ENCODE assay signal across 17 cellular contexts in the genomic region with DNA sequence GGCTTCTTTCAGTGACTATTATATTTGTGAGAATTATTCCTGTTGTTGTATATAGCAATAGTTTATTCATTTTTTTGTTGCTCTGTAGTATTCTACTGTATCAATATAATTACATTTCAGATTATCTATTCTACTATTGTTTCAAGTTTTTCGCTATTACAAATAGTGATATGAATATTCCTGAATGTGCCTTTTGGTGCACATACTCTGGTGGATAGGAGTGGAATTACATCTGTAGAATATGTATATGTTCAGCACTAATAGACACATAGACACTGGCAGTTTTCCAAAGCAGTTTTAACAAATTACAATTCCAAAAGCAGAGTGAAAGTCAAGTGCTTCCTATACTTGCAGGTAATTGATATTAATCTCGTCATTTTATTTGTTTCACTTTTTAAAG.
DNase-seq lines count a peak whose midpoint lies in the region; ATAC-seq, FAIRE-seq and TF ChIP-seq lines count a peak whose summit lies in the region.
"Had no signal": no experiment of that assay in that cellular context is flagged by ENCODE, and none has a peak within 500 bp of the region (broad histone marks: within the 10 kb centered on the region; RNA-seq: fewer than 3 reads in every experiment).

No MANE protein-coding gene starts in this region.

- no peaks in the 10 kb centered on the region for H3F3A ChIP-seq in SK-N-SH (replicated peaks; ENCODE audit: insufficient read depth)

- TF ChIP-seq CTCF in SK-N-SH (IDR thresholded peaks at IDR 0.05) (peak; percentile 33), bronchial epithelial cell (IDR thresholded peaks at IDR 0.05; ENCODE audit: insufficient read depth, low read length, severe bottlenecking) (peak; percentile 9), type B pancreatic cell (conservative IDR thresholded peaks at IDR 0.05) (peak; percentile 64)

- no peak for TF ChIP-seq EP300 in SK-N-SH (IDR thresholded peaks at IDR 0.05; ENCODE audit: borderline replicate concordance in 1 of 2, low read depth in 1 of 2, low read length in 1 of 2)

- peaks cover 6% of the 10 kb centered on the region for H3K9me3 Mint-ChIP-seq in type B pancreatic cell

- CTCF ChIA-PET in SK-N-SH (lab: Yijun Ruan, JAX), result interaction anchor here (1.3 to 1.6 kb wide), 2 partner anchors 10 to 24 kb away, joined by 3 to 4 read pairs; no protein-coding TSS in a partner anchor

- no peak for TF ChIP-seq RAD21 in SK-N-SH (IDR thresholded peaks at IDR 0.05; ENCODE audit: low read length)

- no peak overlapping the region for H3K4me2 ChIP-seq in SK-N-SH

- no peak overlapping the region for H2AFZ ChIP-seq in SK-N-SH (ENCODE audit: low read depth)

- no peaks in the 10 kb centered on the region for H3K27me3 Mint-ChIP-seq in type B pancreatic cell
- H3K27me3 Mint-ChIP-seq: activated naive CD4-positive, alpha-beta T cell treated with anti-CD3 and anti-CD28 coated beads, Interleukin-2, amount 50 U/mL, for 24 hours; stimulated activated naive CD8-positive, alpha-beta T cell treated with anti-CD3 and anti-CD28 coated beads, Interleukin-15, amount 100 ng/mL, for 72 hours had no signal

- no peaks in the 10 kb centered on the region for H3K36me3 Mint-ChIP-seq in type B pancreatic cell
- H3K36me3 Mint-ChIP-seq: activated naive CD4-positive, alpha-beta T cell treated with anti-CD3 and anti-CD28 coated beads, Interleukin-2, amount 50 U/mL, for 24 hours had no signal

- 32% methylated on average over 2 of the region's 2 CpGs for WGBS in SK-N-SH (ENCODE audit: low lambda C conversion rate)

- H3K36me3 ChIP-seq in SK-N-SH (replicated peaks in 1 of 2; ENCODE audit: control insufficient read depth in 1 of 2, insufficient read depth in 2 of 2, low read length in 1 of 2) (no peaks in the 10 kb centered on the region), bronchial epithelial cell (ENCODE audit: control insufficient read depth, insufficient read depth, low read length) (no peaks in the 10 kb centered on the region)
- H3K36me3 ChIP-seq: cardiac muscle cell, vagina had no signal

- POLR2A ChIA-PET in SK-N-SH (lab: Yijun Ruan, JAX), result no interaction called here

- H4K20me1 ChIP-seq in SK-N-SH (ENCODE audit: insufficient read depth), result no peaks in the 10 kb centered on the region

- H3K9ac ChIP-seq in SK-N-SH, result no peak overlapping the region

- H3K27ac Mint-ChIP-seq in type B pancreatic cell, result no peak overlapping the region
- H3K27ac Mint-ChIP-seq: activated naive CD4-positive, alpha-beta T cell treated with anti-CD3 and anti-CD28 coated beads, Interleukin-2, amount 50 U/mL, for 24 hours; stimulated activated naive CD8-positive, alpha-beta T cell treated with anti-CD3 and anti-CD28 coated beads, Interleukin-15, amount 100 ng/mL, for 72 hours had no signal

- ATAC-seq in SK-N-SH treated with all-trans-retinoic acid at 6 μM for 48 hours, result no peak
- ATAC-seq: stimulated activated naive CD8-positive, alpha-beta T cell treated with anti-CD3 and anti-CD28 coated beads, Interleukin-15, amount 100 ng/mL, for 72 hours had no signal

- H3K9me2 ChIP-seq in SK-N-SH, result no peaks in the 10 kb centered on the region

- no peaks in the 10 kb centered on the region for H3K9me3 ChIP-seq in SK-N-SH
- H3K9me3 ChIP-seq: vagina had no signal

- H3K4me3 ChIP-seq in SK-N-SH (ENCODE audit: low read depth in 2 of 2, low read length in 1 of 2), result no peak overlapping the region
- H3K4me3 ChIP-seq in bronchial epithelial cell (ENCODE audit: low read depth, low read length), result no peak overlapping the region
- H3K4me3 ChIP-seq: cardiac muscle cell, vagina had no signal

- no peak overlapping the region for H3K4me3 Mint-ChIP-seq in type B pancreatic cell
- H3K4me3 Mint-ChIP-seq: activated naive CD4-positive, alpha-beta T cell treated with anti-CD3 and anti-CD28 coated beads, Interleukin-2, amount 50 U/mL, for 24 hours; stimulated activated naive CD8-positive, alpha-beta T cell treated with anti-CD3 and anti-CD28 coated beads, Interleukin-15, amount 100 ng/mL, for 72 hours had no signal

- no peaks in the 10 kb centered on the region for H3K4me1 ChIP-seq in SK-N-SH (ENCODE audit: control insufficient read depth in 1 of 2, insufficient read depth in 2 of 2, low read depth in 1 of 2, low read length in 1 of 2)
- H3K4me1 ChIP-seq: vagina had no signal

- no peaks in the 10 kb centered on the region for H3K27me3 ChIP-seq in SK-N-SH (ENCODE audit: insufficient read depth)
- no peaks in the 10 kb centered on the region for H3K27me3 ChIP-seq in bronchial epithelial cell (ENCODE audit: control insufficient read depth, insufficient read depth, low read length)
- H3K27me3 ChIP-seq: cardiac muscle cell, vagina had no signal

- no peaks in the 10 kb centered on the region for H3K4me1 Mint-ChIP-seq in type B pancreatic cell (ENCODE audit: unreplicated experiment)
- H3K4me1 Mint-ChIP-seq: activated naive CD4-positive, alpha-beta T cell treated with anti-CD3 and anti-CD28 coated beads, Interleukin-2, amount 50 U/mL, for 24 hours; stimulated activated naive CD8-positive, alpha-beta T cell treated with anti-CD3 and anti-CD28 coated beads, Interleukin-15, amount 100 ng/mL, for 72 hours had no signal

- FAIRE-seq in bronchial epithelial cell (lab: Jason Lieb, UNC), result no peak
- FAIRE-seq: HTR-8/SVneo had no signal

- no peaks in the 10 kb centered on the region for H3K79me2 ChIP-seq in SK-N-SH (ENCODE audit: insufficient read depth)

- H3K27ac ChIP-seq in SK-N-SH (ENCODE audit: low read depth in 2 of 2, low read length in 1 of 2), result no peak overlapping the region
- H3K27ac ChIP-seq: cardiac muscle cell, vagina had no signal

- DNase-seq in SK-N-SH (no peak), HPDE6-E6E7 (ENCODE audit: extremely low spot score) (peak; percentile 0), bronchial epithelial cell (ENCODE audit: low read depth) (peak; percentile 9), type B pancreatic cell (ENCODE audit: extremely low spot score, unreplicated experiment) (no peak), NCI-H1436 treated with DMSO at 0.1 percent for 48 hours (lab: John Stamatoyannopoulos, UW) (no peak), NCI-H446 treated with DMSO at 0.1 percent for 48 hours (lab: John Stamatoyannopoulos, UW) (no peak), T-helper 2 cell (no peak)
- DNase-seq: ACHN; islet precursor cell; mesendoderm; stimulated activated naive CD8-positive, alpha-beta T cell treated with anti-CD3 and anti-CD28 coated beads, Interleukin-15, amount 100 ng/mL, for 72 hours; SW 1271 had no signal

TF ChIP-seq in SK-N-SH, 30 proteins besides CTCF, POLR2A, EP300 and RAD21:
- TF ChIP-seq NFIC (IDR thresholded peaks at IDR 0.05; ENCODE audit: borderline replicate concordance) (no peak), CHD2 (IDR thresholded peaks at IDR 0.05; ENCODE audit: low read length, partially characterized antibody) (no peak), MAX (IDR thresholded peaks at IDR 0.05; ENCODE audit: low read depth) (no peak), RFX5 (IDR thresholded peaks at IDR 0.05; ENCODE audit: low read length) (no peak), ELF1 (IDR thresholded peaks at IDR 0.05) (no peak), JUND (IDR thresholded peaks at IDR 0.05) (no peak), GABPA (IDR thresholded peaks at IDR 0.05; ENCODE audit: low read depth) (no peak), SIN3A (IDR thresholded peaks at IDR 0.05; ENCODE audit: borderline replicate concordance, low read depth, low read length) (no peak), USF2 (IDR thresholded peaks at IDR 0.05; ENCODE audit: borderline replicate concordance, low read depth, low read length) (no peak)

TF ChIP-seq in SK-N-SH treated with all-trans-retinoic acid at 6 μM for 48 hours, 23 proteins besides CTCF, POLR2A, EP300 and RAD21 (continues in another document):
- TF ChIP-seq, protein P1, sequence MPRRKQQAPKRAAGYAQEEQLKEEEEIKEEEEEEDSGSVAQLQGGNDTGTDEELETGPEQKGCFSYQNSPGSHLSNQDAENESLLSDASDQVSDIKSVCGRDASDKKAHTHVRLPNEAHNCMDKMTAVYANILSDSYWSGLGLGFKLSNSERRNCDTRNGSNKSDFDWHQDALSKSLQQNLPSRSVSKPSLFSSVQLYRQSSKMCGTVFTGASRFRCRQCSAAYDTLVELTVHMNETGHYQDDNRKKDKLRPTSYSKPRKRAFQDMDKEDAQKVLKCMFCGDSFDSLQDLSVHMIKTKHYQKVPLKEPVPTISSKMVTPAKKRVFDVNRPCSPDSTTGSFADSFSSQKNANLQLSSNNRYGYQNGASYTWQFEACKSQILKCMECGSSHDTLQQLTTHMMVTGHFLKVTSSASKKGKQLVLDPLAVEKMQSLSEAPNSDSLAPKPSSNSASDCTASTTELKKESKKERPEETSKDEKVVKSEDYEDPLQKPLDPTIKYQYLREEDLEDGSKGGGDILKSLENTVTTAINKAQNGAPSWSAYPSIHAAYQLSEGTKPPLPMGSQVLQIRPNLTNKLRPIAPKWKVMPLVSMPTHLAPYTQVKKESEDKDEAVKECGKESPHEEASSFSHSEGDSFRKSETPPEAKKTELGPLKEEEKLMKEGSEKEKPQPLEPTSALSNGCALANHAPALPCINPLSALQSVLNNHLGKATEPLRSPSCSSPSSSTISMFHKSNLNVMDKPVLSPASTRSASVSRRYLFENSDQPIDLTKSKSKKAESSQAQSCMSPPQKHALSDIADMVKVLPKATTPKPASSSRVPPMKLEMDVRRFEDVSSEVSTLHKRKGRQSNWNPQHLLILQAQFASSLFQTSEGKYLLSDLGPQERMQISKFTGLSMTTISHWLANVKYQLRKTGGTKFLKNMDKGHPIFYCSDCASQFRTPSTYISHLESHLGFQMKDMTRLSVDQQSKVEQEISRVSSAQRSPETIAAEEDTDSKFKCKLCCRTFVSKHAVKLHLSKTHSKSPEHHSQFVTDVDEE (CRISPR knock-in tag; IDR thresholded peaks at IDR 0.05), result no peak
- TF ChIP-seq POU6F1 (CRISPR knock-in tag; IDR thresholded peaks at IDR 0.05; ENCODE audit: borderline replicate concordance, low read depth), result no peak
- TF ChIP-seq ISL1 (CRISPR knock-in tag; IDR thresholded peaks at IDR 0.05), result no peak
- TF ChIP-seq TCF4 (CRISPR knock-in tag; IDR thresholded peaks at IDR 0.05; ENCODE audit: borderline replicate concordance), result no peak
- TF ChIP-seq GLIS3 (CRISPR knock-in tag; IDR thresholded peaks at IDR 0.05), result no peak

Comparison
In these comparisons a context has a peak if more than half of its experiments do, and no peak if none do; other contexts are left out.
1. DNase-seq: peak in HPDE6-E6E7 (single experiment) and bronchial epithelial cell (single experiment); none in SK-N-SH (single experiment), type B pancreatic cell (single experiment), NCI-H1436 treated with DMSO at 0.1 percent for 48 hours (single experiment), NCI-H446 treated with DMSO at 0.1 percent for 48 hours (single experiment) and T-helper 2 cell (0 of 5).
2. CTCF ChIP-seq: peak in every context shown above with its lines; median percentile 64 in type B pancreatic cell; 33 in SK-N-SH; 9 in bronchial epithelial cell.